ENCODE assay signal across 32 cellular contexts in genomic region chr9:87088621-87089020, GRCh38.
"Had no signal": no experiment of that assay in that cellular context is flagged by ENCODE, and none has a peak within 500 bp of the region (broad histone marks: within the 10 kb centered on the region; RNA-seq: fewer than 3 reads in every experiment).

No MANE protein-coding gene starts in this region.

- H3K9me3 Mint-ChIP-seq: activated naive CD4-positive, alpha-beta T cell treated with anti-CD3 and anti-CD28 coated beads for 36 hours; activated naive CD8-positive, alpha-beta T cell treated with anti-CD3 and anti-CD28 coated beads for 36 hours; activated T-helper 1 cell treated with anti-CD3 and anti-CD28 coated beads, Interleukin-12 subunit alpha, Interleukin-12 subunit beta, Interleukin-2, Interleukin-4 antibody, amounts not matched to agents 30 ng/mL and 10 ng/mL and 1 ng/mL, durations not matched to agents 14 hours and 24 hours and 36 hours; stimulated activated effector memory CD8-positive, alpha-beta T cell treated with anti-CD3 and anti-CD28 coated beads, Interleukin-12 subunit alpha, Interleukin-12 subunit beta, amount 100 ng/mL, for 72 hours; stimulated activated naive CD8-positive, alpha-beta T cell treated with anti-CD3 and anti-CD28 coated beads, Interleukin-15, Interleukin-2, amounts not matched to agents 100 ng/mL and 50 ng/mL, for 24 hours had no signal

- H3K9me3 ChIP-seq: adrenal gland, body of pancreas, right lobe of liver, uterus had no signal

- H3K4me1 ChIP-seq: adrenal gland, neural progenitor cell, parathyroid adenoma, right lobe of liver had no signal

- DNase-seq: activated CD4-positive, alpha-beta T cell treated with anti-CD3 and anti-CD28 coated beads for 48 hours; activated CD4-positive, alpha-beta T cell treated with anti-CD3 and anti-CD28 coated beads, Interleukin-2, amount 50 U/mL, for 48 hours; activated CD8-positive, alpha-beta memory T cell treated with anti-CD3 and anti-CD28 coated beads for 24 hours; activated effector memory CD4-positive, alpha-beta T cell treated with anti-CD3 and anti-CD28 coated beads, Interleukin-2, amount 50 U/mL, for 16 hours; activated naive CD4-positive, alpha-beta T cell treated with anti-CD3 and anti-CD28 coated beads for 36 hours; activated naive CD8-positive, alpha-beta T cell treated with anti-CD3 and anti-CD28 coated beads for 36 hours; adrenal gland; aorta; body of pancreas; cerebellar nuclear complex; dorsolateral prefrontal cortex; effector memory CD4-positive, alpha-beta T cell; erythroblast; islet precursor cell; naive thymus-derived CD8-positive, alpha-beta T cell; occipital lobe; right lobe of liver; stimulated activated CD4-positive, alpha-beta T cell treated with anti-CD3 and anti-CD28 coated beads, Interleukin-12 subunit alpha, Interleukin-12 subunit beta, amount 100 ng/mL, for 4 hours; stimulated activated CD4-positive, alpha-beta T cell treated with anti-CD3 and anti-CD28 coated beads, Interleukin-4, amount 100 ng/mL, for 24 hours; T-helper 9 cell; uterus; WERI-Rb-1 had no signal

- H3K27ac Mint-ChIP-seq: activated naive CD4-positive, alpha-beta T cell treated with anti-CD3 and anti-CD28 coated beads for 36 hours; activated naive CD8-positive, alpha-beta T cell treated with anti-CD3 and anti-CD28 coated beads for 36 hours; activated T-helper 1 cell treated with anti-CD3 and anti-CD28 coated beads, Interleukin-12 subunit alpha, Interleukin-12 subunit beta, Interleukin-2, Interleukin-4 antibody, amounts not matched to agents 30 ng/mL and 10 ng/mL and 1 ng/mL, durations not matched to agents 14 hours and 24 hours and 36 hours; memory B cell; neural progenitor cell; stimulated activated effector memory CD8-positive, alpha-beta T cell treated with anti-CD3 and anti-CD28 coated beads, Interleukin-12 subunit alpha, Interleukin-12 subunit beta, amount 100 ng/mL, for 72 hours; stimulated activated naive CD8-positive, alpha-beta T cell treated with anti-CD3 and anti-CD28 coated beads, Interleukin-15, Interleukin-2, amounts not matched to agents 100 ng/mL and 50 ng/mL, for 24 hours; type B pancreatic cell had no signal

- H3K27me3 ChIP-seq: adrenal gland, body of pancreas, dorsolateral prefrontal cortex, neural progenitor cell, right lobe of liver, uterus had no signal

- H3K36me3 ChIP-seq: adrenal gland, neural progenitor cell, right lobe of liver, uterus, WERI-Rb-1 had no signal

- ATAC-seq: activated CD4-positive, CD25-positive, alpha-beta regulatory T cell treated with anti-CD3 and anti-CD28 coated beads, Interleukin-2, amount 50 U/mL, for 24 hours; naive thymus-derived CD8-positive, alpha-beta T cell; stimulated activated effector memory CD8-positive, alpha-beta T cell treated with anti-CD3 and anti-CD28 coated beads, Interleukin-12 subunit alpha, Interleukin-12 subunit beta, amount 100 ng/mL, for 72 hours had no signal

- H3K27me3 Mint-ChIP-seq: activated naive CD8-positive, alpha-beta T cell treated with anti-CD3 and anti-CD28 coated beads for 36 hours; memory B cell; stimulated activated naive CD8-positive, alpha-beta T cell treated with anti-CD3 and anti-CD28 coated beads, Interleukin-15, Interleukin-2, amounts not matched to agents 100 ng/mL and 50 ng/mL, for 24 hours had no signal

- H3K27ac ChIP-seq: adrenal gland, body of pancreas, neural progenitor cell, parathyroid adenoma, right lobe of liver, WERI-Rb-1 had no signal

- H3K4me3 Mint-ChIP-seq: activated naive CD4-positive, alpha-beta T cell treated with anti-CD3 and anti-CD28 coated beads for 36 hours; activated naive CD8-positive, alpha-beta T cell treated with anti-CD3 and anti-CD28 coated beads for 36 hours; activated T-helper 1 cell treated with anti-CD3 and anti-CD28 coated beads, Interleukin-12 subunit alpha, Interleukin-12 subunit beta, Interleukin-2, Interleukin-4 antibody, amounts not matched to agents 30 ng/mL and 10 ng/mL and 1 ng/mL, durations not matched to agents 14 hours and 24 hours and 36 hours; memory B cell; naive thymus-derived CD8-positive, alpha-beta T cell; neural progenitor cell; stimulated activated effector memory CD8-positive, alpha-beta T cell treated with anti-CD3 and anti-CD28 coated beads, Interleukin-12 subunit alpha, Interleukin-12 subunit beta, amount 100 ng/mL, for 72 hours; stimulated activated naive CD8-positive, alpha-beta T cell treated with anti-CD3 and anti-CD28 coated beads, Interleukin-15, Interleukin-2, amounts not matched to agents 100 ng/mL and 50 ng/mL, for 24 hours; type B pancreatic cell had no signal

- H3K4me1 Mint-ChIP-seq: activated naive CD8-positive, alpha-beta T cell treated with anti-CD3 and anti-CD28 coated beads for 36 hours; memory B cell; naive thymus-derived CD8-positive, alpha-beta T cell; stimulated activated effector memory CD8-positive, alpha-beta T cell treated with anti-CD3 and anti-CD28 coated beads, Interleukin-12 subunit alpha, Interleukin-12 subunit beta, amount 100 ng/mL, for 72 hours had no signal

- H3K36me3 Mint-ChIP-seq: activated naive CD8-positive, alpha-beta T cell treated with anti-CD3 and anti-CD28 coated beads for 36 hours; memory B cell; naive thymus-derived CD8-positive, alpha-beta T cell; neural progenitor cell; stimulated activated effector memory CD8-positive, alpha-beta T cell treated with anti-CD3 and anti-CD28 coated beads, Interleukin-12 subunit alpha, Interleukin-12 subunit beta, amount 100 ng/mL, for 72 hours had no signal

- H3K4me3 ChIP-seq: adrenal gland, body of pancreas, coronary artery, dorsolateral prefrontal cortex, neural progenitor cell, right lobe of liver, skin epidermis, uterus had no signal
